In genomic region chr2:54081574-54081973, GRCh38 we compare ENCODE assay signal across 8 cellular contexts. TPM values are rescaled to one million over a fixed set of nuclear protein-coding genes. Genes with fewer than 3 reads are reported as not detected.
DNase-seq lines count a peak whose midpoint lies in the region; ATAC-seq, FAIRE-seq and TF ChIP-seq lines count a peak whose summit lies in the region.

No MANE protein-coding gene starts in this region.

- H3K4me2 ChIP-seq in mammary epithelial cell (ENCODE audit: insufficient read depth, low read depth, low read length): no peak overlapping the region

- CTCF ChIA-PET in mammary epithelial cell (lab: Charles Lee; ENCODE audit: low non-redundant PET) (no interaction called here), HEK293T (lab: Yijun Ruan, JAX) (interaction anchor here (0.7 kb wide), 1 partner anchor 11 kb away, joined by 5 read pairs; no protein-coding TSS in a partner anchor)

- dilution Hi-C loops in mammary epithelial cell (cut with HindIII; ENCODE audit: low sequenced_read_pairs): no loop called here

- no peak overlapping the region for H3K9ac ChIP-seq in mammary epithelial cell (ENCODE audit: insufficient read depth, low read length)

- no peak overlapping the region for H3K27ac Mint-ChIP-seq in naive thymus-derived CD8-positive, alpha-beta T cell

- no peaks in the 10 kb centered on the region for H3K79me2 ChIP-seq in mammary epithelial cell (ENCODE audit: insufficient read depth, low read length)

- no peaks in the 10 kb centered on the region for H3K9me3 Mint-ChIP-seq in naive thymus-derived CD8-positive, alpha-beta T cell

- no peaks in the 10 kb centered on the region for H3K27me3 Mint-ChIP-seq in naive thymus-derived CD8-positive, alpha-beta T cell

- TF ChIP-seq POLR2A in GM12891 (IDR thresholded peaks at IDR 0.05; ENCODE audit: low read depth, low read length) (no peak), uterus (IDR thresholded peaks at IDR 0.05) (no peak)

- DNase-seq in GM12891 (ENCODE audit: insufficient read length, low spot score): peak; percentile 28
- DNase-seq in mammary epithelial cell: peak; percentile 98
- DNase-seq in G401 (ENCODE audit: low spot score): no peak
- no peak for DNase-seq in HEK293T (ENCODE audit: extremely low spot score)
- no peak for DNase-seq in uterus
- no peak for DNase-seq in naive thymus-derived CD8-positive, alpha-beta T cell

- no peaks in the 10 kb centered on the region for H3K27me3 ChIP-seq in mammary epithelial cell (ENCODE audit: insufficient read depth, low read length)
- no peaks in the 10 kb centered on the region for H3K27me3 ChIP-seq in uterus

- no peaks in the 10 kb centered on the region for H3K36me3 ChIP-seq in mammary epithelial cell (ENCODE audit: insufficient read depth, low read length)
- H3K36me3 ChIP-seq in uterus: no peaks in the 10 kb centered on the region

- in situ Hi-C loops in mammary epithelial cell (cut with MboI; ENCODE audit: low sequenced_read_pairs in 2 of 2): loop anchor here in 1 of 2 donors (5.0 kb wide), 1 partner anchor 114 kb away; no protein-coding TSS in a partner anchor
- in situ Hi-C loops in G401 (cut with HindIII; ENCODE audit: low sequenced_read_pairs): no loop called here

- intact Hi-C loops in mammary epithelial cell (cut with micrococcal nuclease): loop anchor here (1.0 to 10.0 kb wide), 3 partner anchors 112 to 297 kb away; partner anchors contain the start of genes ASB3 and ERLEC1
- intact Hi-C loops in uterus (cut with DNase I; ENCODE audit: low total_unique reads): no loop called here

- peak overlapping the region; percentile 48 for H2AFZ ChIP-seq in mammary epithelial cell (ENCODE audit: low read depth, low read length)

- no TSS peak for BruUV-seq in mammary epithelial cell (replicated peaks; lab: Mats Ljungman, UMichigan)

- WGBS in mammary epithelial cell (ENCODE audit: low coverage, missing lambda C conversion rate): 33% methylated on average over 6 of the region's 6 CpGs

- no peaks in the 10 kb centered on the region for H4K20me1 ChIP-seq in mammary epithelial cell (ENCODE audit: insufficient read depth, low read length)

- peak; percentile 96 for ATAC-seq in GM21381 (IDR thresholded peaks at IDR 0.05; ENCODE audit: unreplicated experiment)
- ATAC-seq in HG03558 (IDR thresholded peaks at IDR 0.05; ENCODE audit: extremely low read depth, unreplicated experiment): peak; percentile 98
- ATAC-seq in naive thymus-derived CD8-positive, alpha-beta T cell: no peak

- H3K4me3 ChIP-seq in mammary epithelial cell (replicated peaks in 1 of 3; ENCODE audit: insufficient read depth in 1 of 3, low read depth in 2 of 3, low read length in 3 of 3) (no peak overlapping the region), uterus (no peak overlapping the region)

- H3K27ac ChIP-seq in mammary epithelial cell (ENCODE audit: insufficient read depth, low read depth, low read length): peak overlapping the region; percentile 68
- H3K27ac ChIP-seq in uterus: no peak overlapping the region

- H3K36me3 Mint-ChIP-seq in naive thymus-derived CD8-positive, alpha-beta T cell: peaks cover 0 to 12% (median 5%) of the 10 kb centered on the region in 3 donors

- H3K4me1 ChIP-seq in mammary epithelial cell (ENCODE audit: insufficient read depth, low read length): peaks cover 16% of the 10 kb centered on the region
- no peaks in the 10 kb centered on the region for H3K4me1 ChIP-seq in uterus

- H3K9me3 ChIP-seq in mammary epithelial cell (replicated peaks; ENCODE audit: insufficient read depth, low read length) (no peaks in the 10 kb centered on the region), uterus (no peaks in the 10 kb centered on the region)

- no peak overlapping the region for H3K4me3 Mint-ChIP-seq in naive thymus-derived CD8-positive, alpha-beta T cell

- peak; percentile 98 for FAIRE-seq in GM12891 (lab: Jason Lieb, UNC)

- H3K4me1 Mint-ChIP-seq in naive thymus-derived CD8-positive, alpha-beta T cell: peaks cover 0 to 5% (median 1%) of the 10 kb centered on the region in 4 donors

- TF ChIP-seq CTCF in mammary epithelial cell (conservative IDR thresholded peaks at IDR 0.05 in 1 of 2, IDR thresholded peaks at IDR 0.05 in 1 of 2; ENCODE audit: extremely low read depth in 1 of 2, insufficient read depth in 1 of 2, low read depth in 1 of 2, low read length in 2 of 2) (no peak), uterus (IDR thresholded peaks at IDR 0.05) (no peak)

- POLR2A ChIA-PET in HEK293T (lab: Yijun Ruan, JAX): no interaction called here
- POLR2A ChIA-PET in naive thymus-derived CD8-positive, alpha-beta T cell (lab: Charles Lee): no interaction called here

TF ChIP-seq in GM12891, 5 proteins besides CTCF, POLR2A, EP300 and RAD21:
- TF ChIP-seq PAX5 (IDR thresholded peaks at IDR 0.05; ENCODE audit: insufficient read depth, low read length, severe bottlenecking) (peak; percentile 94), POU2F2 (IDR thresholded peaks at IDR 0.05; ENCODE audit: low read depth, low read length) (peak; percentile 91), TAF1 (IDR thresholded peaks at IDR 0.05; ENCODE audit: low read depth, low read length) (no peak), SPI1 (IDR thresholded peaks at IDR 0.05; ENCODE audit: low read depth, low read length) (no peak), POLR2AphosphoS5 (IDR thresholded peaks at IDR 0.05; ENCODE audit: low read depth, low read length) (0 out of 2 replicates have a peak, but pooled peaks have one; percentile 23)

TF ChIP-seq in HEK293T, 16 proteins besides CTCF, POLR2A, EP300 and RAD21:
- no peak for TF ChIP-seq ZNF384 (IDR thresholded peaks at IDR 0.05)
- no peak for TF ChIP-seq NFRKB (IDR thresholded peaks at IDR 0.05)
- TF ChIP-seq ARNT (IDR thresholded peaks at IDR 0.05): no peak
- TF ChIP-seq TARDBP (IDR thresholded peaks at IDR 0.05): no peak
- no peak for TF ChIP-seq PKNOX1 (IDR thresholded peaks at IDR 0.05)
- no peak for TF ChIP-seq BHLHE40 (IDR thresholded peaks at IDR 0.05; ENCODE audit: borderline replicate concordance)
- no peak for TF ChIP-seq CTBP1 (IDR thresholded peaks at IDR 0.05; ENCODE audit: borderline replicate concordance)
- no peak for TF ChIP-seq FOXK2 (IDR thresholded peaks at IDR 0.05)
- TF ChIP-seq FOXM1 (IDR thresholded peaks at IDR 0.05; ENCODE audit: borderline replicate concordance): no peak
- TF ChIP-seq HDGF (IDR thresholded peaks at IDR 0.05; ENCODE audit: borderline replicate concordance): no peak
- no peak for TF ChIP-seq SP1 (IDR thresholded peaks at IDR 0.05)
- no peak for TF ChIP-seq ELF4 (IDR thresholded peaks at IDR 0.05)
- no peak for TF ChIP-seq SUZ12 (IDR thresholded peaks at IDR 0.05)
- no peak for TF ChIP-seq LEF1 (IDR thresholded peaks at IDR 0.05; ENCODE audit: borderline replicate concordance)
- no peak for TF ChIP-seq FOXA1 (IDR thresholded peaks at IDR 0.05)
- no peak for TF ChIP-seq L3MBTL2 (conservative IDR thresholded peaks at IDR 0.05)
TF ChIP-seq in HEK293T: peak in this region for 0.

RNA-seq across cellular contexts. Expression of gene ACYP2, which starts 33.8 kb away (rescaled TPM):
- 10.7 TPM for polyA plus RNA-seq in GM12891 (2012; ENCODE audit: low read depth, missing spikeins)
- 10 to 100 TPM; 14.0 to 19.3 TPM for total RNA-seq in mammary epithelial cell
- 12.7 TPM for polyA plus RNA-seq in mammary epithelial cell
- 33.3 TPM for polyA minus RNA-seq in mammary epithelial cell
- total RNA-seq in G401 (2014; rRNA removed; shearing (Covaris generic)): 6.2 and 15.5 TPM in 2 replicates
- 10 to 100 TPM; 10.3 to 44.3 (median 21.7) TPM for total RNA-seq in uterus
- total RNA-seq in naive thymus-derived CD8-positive, alpha-beta T cell: 10 to 100 TPM; 14.3 to 18.1 TPM
- polyA plus RNA-seq in naive thymus-derived CD8-positive, alpha-beta T cell: 10 to 100 TPM; 12.4 to 13.2 (median 12.5) TPM

Comparison
In these comparisons a context has a peak if more than half of its experiments do, and no peak if none do; other contexts are left out.
1. DNase-seq: peak in GM12891 (single experiment) and mammary epithelial cell (single experiment); none in G401 (single experiment), HEK293T (single experiment), uterus (0 of 2) and naive thymus-derived CD8-positive, alpha-beta T cell (0 of 10).
2. ATAC-seq: peak in GM21381 (single experiment) and HG03558 (single experiment); none in naive thymus-derived CD8-positive, alpha-beta T cell (0 of 2).